In genomic region chr18:50310080-50310479, GRCh38 we compare ENCODE assay signal across 14 cellular contexts. TPM values are rescaled to one million over a fixed set of nuclear protein-coding genes. Genes with fewer than 3 reads are reported as not detected.
A peak's percentile ranks its signal among the peaks of the same experiment; 100 is the strongest.
DNase-seq lines count a peak whose midpoint lies in the region; ATAC-seq and TF ChIP-seq lines count a peak whose summit lies in the region.
"Had no signal": no experiment of that assay in that cellular context is flagged by ENCODE, and none has a peak within 500 bp of the region (broad histone marks: within the 10 kb centered on the region; RNA-seq: fewer than 3 reads in every experiment).

No MANE protein-coding gene starts in this region.

- peaks cover 4% of the 10 kb centered on the region; the same call in 1 of the 2 replicates for H3K27me3 ChIP-seq in Karpas-422 (ENCODE audit: low read length)
- H3K27me3 ChIP-seq in PC-3 (ENCODE audit: low read length): no peaks in the 10 kb centered on the region

- TF ChIP-seq CTCF in PC-3 (conservative IDR thresholded peaks at IDR 0.05; ENCODE audit: low read depth, low read length): no peak

- H4K20me1 ChIP-seq in Karpas-422 (ENCODE audit: insufficient read depth, low read depth, low read length): no peaks in the 10 kb centered on the region
- H4K20me1 ChIP-seq in PC-3 (ENCODE audit: low read length): no peaks in the 10 kb centered on the region

- no peaks in the 10 kb centered on the region for H3K9me2 ChIP-seq in Karpas-422 (replicated peaks; ENCODE audit: insufficient read depth, low read length)
- H3K9me2 ChIP-seq in PC-3 (replicated peaks; ENCODE audit: low read length): no peaks in the 10 kb centered on the region

- H3K4me2 ChIP-seq in Karpas-422 (ENCODE audit: low read depth, low read length, poor library complexity, severe bottlenecking) (peak overlapping the region; percentile 45), PC-3 (ENCODE audit: low read length) (no peak overlapping the region)

- no peak overlapping the region for H3K4me3 Mint-ChIP-seq in effector memory CD8-positive, alpha-beta T cell
- H3K4me3 Mint-ChIP-seq: CD4-positive, alpha-beta memory T cell had no signal

- peaks cover 17 to 32% of the 10 kb centered on the region in 2 donors for H3K27me3 Mint-ChIP-seq in effector memory CD8-positive, alpha-beta T cell

- peaks cover 4% of the 10 kb centered on the region; the same call in 1 of the 2 replicates for H3K9me3 ChIP-seq in Karpas-422 (ENCODE audit: low read length)
- no peaks in the 10 kb centered on the region for H3K9me3 ChIP-seq in PC-3 (ENCODE audit: low read length)
- H3K9me3 ChIP-seq: HAP-1 had no signal

- DNase-seq in SIG-M5 treated with dmso at 0.1 percent for 504 hours (lab: John Stamatoyannopoulos, UW; ENCODE audit: unreplicated experiment): peak; percentile 29
- DNase-seq in SIG-M5 (lab: John Stamatoyannopoulos, UW): no peak
- DNase-seq in Karpas-422: peak; percentile 56
- peak; percentile 13 for DNase-seq in SK-MEL-5 (ENCODE audit: low read depth, low spot score)
- DNase-seq in HuH-7.5 (ENCODE audit: low spot score): no peak
- no peak for DNase-seq in effector memory CD8-positive, alpha-beta T cell
- DNase-seq in PC-3: no peak
- DNase-seq: 8988T; AML-193; C1 segment of cervical spinal cord; CD4-positive, alpha-beta memory T cell; DMS79 treated with DMSO at 0.1 percent for 48 hours; EL had no signal

- no peak overlapping the region for H3K27ac Mint-ChIP-seq in effector memory CD8-positive, alpha-beta T cell
- H3K27ac Mint-ChIP-seq: CD4-positive, alpha-beta memory T cell had no signal

- POLR2A ChIA-PET in PC-3 (lab: Charles Lee; ENCODE audit: unreplicated experiment): no interaction called here

- no TSS peak for BruUV-seq in PC-3 (replicated peaks; lab: Mats Ljungman, UMichigan)

- no peak for ATAC-seq in effector memory CD8-positive, alpha-beta T cell (replicated peaks)
- no peak for ATAC-seq in PC-3

- H3K27ac ChIP-seq in Karpas-422 (ENCODE audit: low read length): no peak overlapping the region
- no peak overlapping the region for H3K27ac ChIP-seq in PC-3 (ENCODE audit: low read length)

- H3K36me3 Mint-ChIP-seq in effector memory CD8-positive, alpha-beta T cell (ENCODE audit: insufficient read depth): peaks cover 5% of the 10 kb centered on the region
- H3K36me3 Mint-ChIP-seq: CD4-positive, alpha-beta memory T cell had no signal

- H2AFZ ChIP-seq in Karpas-422 (ENCODE audit: low read length) (no peak overlapping the region), PC-3 (ENCODE audit: low read length) (no peak overlapping the region)

- in situ Hi-C loops in SK-MEL-5 (cut with HindIII; ENCODE audit: low pct_unique_long_range_greater_than_20kb, low sequenced_read_pairs): no loop called here

- H3K9me3 Mint-ChIP-seq in effector memory CD8-positive, alpha-beta T cell: no peaks in the 10 kb centered on the region

- H3K4me1 Mint-ChIP-seq in effector memory CD8-positive, alpha-beta T cell (ENCODE audit: low read depth in 2 of 2): peaks cover 9 to 12% of the 10 kb centered on the region in 2 donors

- H3F3A ChIP-seq in PC-3 (ENCODE audit: low read length, unreplicated experiment): no peaks in the 10 kb centered on the region

- intact Hi-C loops in PC-3 (cut with micrococcal nuclease): no loop called here

- H3K4me1 ChIP-seq in Karpas-422 (ENCODE audit: low read length) (peaks cover 60% of the 10 kb centered on the region), PC-3 (ENCODE audit: insufficient read depth, low read length) (no peaks in the 10 kb centered on the region)

- H3K4me3 ChIP-seq in Karpas-422 (ENCODE audit: low read length): peak overlapping the region; percentile 37; the same call in 1 of the 2 replicates
- H3K4me3 ChIP-seq in PC-3 (ENCODE audit: low read length): no peak overlapping the region
- H3K4me3 ChIP-seq: HAP-1 had no signal

- H3K79me2 ChIP-seq in Karpas-422 (ENCODE audit: low read length): no peaks in the 10 kb centered on the region
- no peaks in the 10 kb centered on the region for H3K79me2 ChIP-seq in PC-3 (ENCODE audit: low read length)

- CTCF ChIA-PET in PC-3 (lab: Charles Lee): no interaction called here

- H3K9ac ChIP-seq in Karpas-422 (ENCODE audit: low read length): no peak overlapping the region
- no peak overlapping the region for H3K9ac ChIP-seq in PC-3 (ENCODE audit: low read length)

- H3K36me3 ChIP-seq in Karpas-422 (ENCODE audit: insufficient read depth, low read length) (peaks cover 2% of the 10 kb centered on the region; the same call in 1 of the 2 replicates), PC-3 (ENCODE audit: low read depth, low read length) (no peaks in the 10 kb centered on the region)
- H3K36me3 ChIP-seq: HAP-1 had no signal

RNA-seq across cellular contexts. Expression of gene CXXC1, which starts 22.6 kb away (rescaled TPM):
- 43.0 and 105 TPM in 2 replicates for total RNA-seq in Karpas-422 (2014; rRNA removed; shearing (Covaris generic); ENCODE audit: low replicate concordance)
- 14.9 and 19.4 TPM in 2 replicates for total RNA-seq in SK-MEL-5 (2014; rRNA removed; shearing (Covaris generic))
- polyA plus RNA-seq in SK-MEL-5 (2015; cell fraction: cytosol; rRNA removed): 45.9 and 46.4 TPM in 2 replicates
- polyA plus RNA-seq in SK-MEL-5 (2015; cell fraction: nucleus; rRNA removed): 368 and 374 TPM in 2 replicates
- total RNA-seq in PC-3 (2014; rRNA removed): 25.4 and 38.2 TPM in 2 replicates

RNA-seq across cellular contexts. Expression of gene MBD1, which starts 28.8 kb away (rescaled TPM):
- 33.0 and 85.4 TPM in 2 replicates for total RNA-seq in Karpas-422 (2014; rRNA removed; shearing (Covaris generic); ENCODE audit: low replicate concordance)
- total RNA-seq in SK-MEL-5 (2014; rRNA removed; shearing (Covaris generic)): 37.0 and 38.2 TPM in 2 replicates
- 46.7 and 50.1 TPM in 2 replicates for polyA plus RNA-seq in SK-MEL-5 (2015; cell fraction: cytosol; rRNA removed)
- 123 and 163 TPM in 2 replicates for polyA plus RNA-seq in SK-MEL-5 (2015; cell fraction: nucleus; rRNA removed)
- total RNA-seq in PC-3 (2014; rRNA removed): 30.2 and 42.6 TPM in 2 replicates

RNA-seq across cellular contexts. Expression of gene CFAP53, which starts 43.8 kb away (rescaled TPM):
- 0.34 TPM in 1 of 2 replicates, not detected in the other for total RNA-seq in Karpas-422 (2014; rRNA removed; shearing (Covaris generic); ENCODE audit: low replicate concordance)
- 0.11 and 0.35 TPM in 2 replicates for total RNA-seq in SK-MEL-5 (2014; rRNA removed; shearing (Covaris generic))
- polyA plus RNA-seq in SK-MEL-5 (2015; cell fraction: cytosol; rRNA removed): not detected in 2 replicates
- 0.44 and 0.53 TPM in 2 replicates for polyA plus RNA-seq in SK-MEL-5 (2015; cell fraction: nucleus; rRNA removed)
- total RNA-seq in PC-3 (2014; rRNA removed): not detected in 2 replicates

Comparison
In these comparisons a context has a peak if more than half of its experiments do, and no peak if none do; other contexts are left out.
1. DNase-seq: peak in SIG-M5 treated with dmso at 0.1 percent for 504 hours (single experiment), Karpas-422 (single experiment) and SK-MEL-5 (single experiment); none in SIG-M5 (single experiment), HuH-7.5 (single experiment), effector memory CD8-positive, alpha-beta T cell (0 of 3) and PC-3 (single experiment).